ENCODE assay signal across 22 cellular contexts in genomic region chr7:113109718-113110117, GRCh38. TPM values are rescaled to one million over a fixed set of nuclear protein-coding genes. Genes with fewer than 3 reads are reported as not detected.
DNase-seq lines count a peak whose midpoint lies in the region; ATAC-seq, FAIRE-seq and TF ChIP-seq lines count a peak whose summit lies in the region.
"Had no signal": no experiment of that assay in that cellular context is flagged by ENCODE, and none has a peak within 500 bp of the region (broad histone marks: within the 10 kb centered on the region; RNA-seq: fewer than 3 reads in every experiment).

No MANE protein-coding gene starts in this region.

- no peak for FAIRE-seq in bronchial epithelial cell (lab: Jason Lieb, UNC)
- peak; percentile 29 for FAIRE-seq in keratinocyte (lab: Jason Lieb, UNC)
- FAIRE-seq: A204.1, GM19239, HTR-8/SVneo had no signal

- WGBS in smooth muscle cell (ENCODE audit: low lambda C conversion rate), result 59% methylated on average over 1 of the region's 1 CpG

- H3K27ac ChIP-seq in keratinocyte (ENCODE audit: control insufficient read depth, insufficient read depth, low read length), result no peak overlapping the region
- H3K27ac ChIP-seq in smooth muscle cell (ENCODE audit: low read depth), result peak overlapping the region; percentile 37
- H3K27ac ChIP-seq: C4-2B had no signal

- ATAC-seq in GM19455 (IDR thresholded peaks at IDR 0.05; ENCODE audit: unreplicated experiment), result no peak
- no peak for ATAC-seq in GM18502 (IDR thresholded peaks at IDR 0.05; ENCODE audit: poor library complexity, unreplicated experiment)
- ATAC-seq: HCT116 had no signal

- dilution Hi-C loops in keratinocyte (cut with MboI; ENCODE audit: extremely low pct_ligation_motif_present, low sequenced_read_pairs), result no loop called here

- no peaks in the 10 kb centered on the region for H3K9me1 ChIP-seq in keratinocyte (ENCODE audit: control insufficient read depth, extremely low read depth, insufficient read depth, low read length)

- H3K27me3 ChIP-seq in bronchial epithelial cell (ENCODE audit: control insufficient read depth, insufficient read depth, low read length), result no peaks in the 10 kb centered on the region
- no peaks in the 10 kb centered on the region for H3K27me3 ChIP-seq in keratinocyte (ENCODE audit: control insufficient read depth, extremely low read depth, insufficient read depth, low read length)
- no peaks in the 10 kb centered on the region for H3K27me3 ChIP-seq in smooth muscle cell (ENCODE audit: low read depth)

- no peaks in the 10 kb centered on the region for H4K20me1 ChIP-seq in keratinocyte (ENCODE audit: control insufficient read depth, extremely low read depth, insufficient read depth, low read length)
- no peaks in the 10 kb centered on the region for H4K20me1 ChIP-seq in smooth muscle cell (ENCODE audit: low read depth)

- H3K36me3 ChIP-seq in bronchial epithelial cell (ENCODE audit: control insufficient read depth, insufficient read depth, low read length), result peaks cover 2% of the 10 kb centered on the region
- H3K36me3 ChIP-seq in keratinocyte (ENCODE audit: control insufficient read depth in 2 of 2, extremely low read depth in 1 of 2, insufficient read depth in 2 of 2, low read length in 2 of 2), result peaks cover 0 to 1% of the 10 kb centered on the region in 2 experiments
- H3K36me3 ChIP-seq in smooth muscle cell (ENCODE audit: low read depth), result no peaks in the 10 kb centered on the region

- H3K4me3 ChIP-seq in bronchial epithelial cell (ENCODE audit: low read depth, low read length) (no peak overlapping the region), keratinocyte (ENCODE audit: control insufficient read depth in 2 of 3, extremely low read depth in 1 of 3, insufficient read depth in 2 of 3, low read depth in 1 of 3, low read length in 3 of 3) (no peak overlapping the region), smooth muscle cell (no peak overlapping the region)

- H3K4me2 ChIP-seq in keratinocyte (ENCODE audit: control insufficient read depth, extremely low read depth, insufficient read depth, low read depth, low read length) (no peak overlapping the region), smooth muscle cell (no peak overlapping the region)

- DNase-seq in bronchial epithelial cell (ENCODE audit: low read depth), result peak; percentile 47
- DNase-seq in keratinocyte (ENCODE audit: low read depth, low spot score), result no peak
- DNase-seq in smooth muscle cell (lab: John Stamatoyannopoulos, UW; ENCODE audit: unreplicated experiment), result no peak
- DNase-seq in T-helper 1 cell, result no peak
- DNase-seq: ACHN; AML-193; CD4-positive, alpha-beta T cell; DMS153; DMS79; GF-D8; GOT3; H7; HFFc6; IMR-90; KBM-7 had no signal

- H3K9me3 ChIP-seq in keratinocyte (ENCODE audit: control insufficient read depth, low read depth, low read length) (no peaks in the 10 kb centered on the region), smooth muscle cell (replicated peaks; ENCODE audit: low read depth) (no peaks in the 10 kb centered on the region)

- peak overlapping the region; percentile 23 for H2AFZ ChIP-seq in keratinocyte (ENCODE audit: control insufficient read depth, low read length)
- no peak overlapping the region for H2AFZ ChIP-seq in smooth muscle cell (ENCODE audit: low read depth)

- no peaks in the 10 kb centered on the region for H3F3A ChIP-seq in smooth muscle cell (ENCODE audit: low read depth)

- no peaks in the 10 kb centered on the region for H3K79me2 ChIP-seq in keratinocyte (ENCODE audit: control insufficient read depth, insufficient read depth, low read length)
- H3K79me2 ChIP-seq in smooth muscle cell (ENCODE audit: low read depth), result no peaks in the 10 kb centered on the region

- TF ChIP-seq CTCF in bronchial epithelial cell (IDR thresholded peaks at IDR 0.05; ENCODE audit: insufficient read depth, low read length, severe bottlenecking), result no peak
- no peak for TF ChIP-seq CTCF in keratinocyte (optimal IDR thresholded peaks at IDR 0.05 in 1 of 3, IDR thresholded peaks at IDR 0.05 in 1 of 3, conservative IDR thresholded peaks at IDR 0.05 in 1 of 3; ENCODE audit: extremely low read depth in 1 of 3, insufficient read depth in 2 of 3, low read length in 3 of 3)
- no peak for TF ChIP-seq CTCF in smooth muscle cell (IDR thresholded peaks at IDR 0.05; ENCODE audit: borderline replicate concordance, insufficient read depth, poor library complexity, severe bottlenecking)

- H3K4me1 ChIP-seq in keratinocyte (ENCODE audit: control insufficient read depth, extremely low read depth, insufficient read depth, low read length), result no peaks in the 10 kb centered on the region
- no peaks in the 10 kb centered on the region for H3K4me1 ChIP-seq in smooth muscle cell (ENCODE audit: low read depth)

- H3K9ac ChIP-seq in keratinocyte (ENCODE audit: control insufficient read depth, extremely low read depth, insufficient read depth, low read length) (no peak overlapping the region), smooth muscle cell (ENCODE audit: low read depth) (no peak overlapping the region)

RNA-seq across cellular contexts. Expression of gene SMIM30, which starts 8.6 kb away (rescaled TPM):
- total RNA-seq in bronchial epithelial cell, result 28.2 and 55.4 TPM in 2 replicates
- 57.5 to 94.5 TPM (median 77.5 TPM) in 3 replicates for polyA plus RNA-seq in keratinocyte
- polyA plus RNA-seq in keratinocyte (2011; ENCODE audit: low read depth), result 19.4 TPM
- 61.1 and 114 TPM in 2 replicates for polyA plus RNA-seq in keratinocyte (2011; cell fraction: cytosol; rRNA removed)
- polyA plus RNA-seq in keratinocyte (2011; cell fraction: nucleus; rRNA removed), result 21.9 and 23.3 TPM in 2 replicates
- polyA plus RNA-seq in keratinocyte (2012; ENCODE audit: low replicate concordance), result 37.0 and 55.9 TPM in 2 replicates
- polyA minus RNA-seq in keratinocyte, result 18.6 to 27.9 TPM (median 26.5 TPM) in 3 replicates
- 19.6 TPM for polyA minus RNA-seq in keratinocyte (2011; cell fraction: cytosol; rRNA and poly(A)+ RNA removed)
- polyA minus RNA-seq in keratinocyte (2011; cell fraction: nucleus; rRNA and poly(A)+ RNA removed), result 3.9 and 8.4 TPM in 2 replicates
- total RNA-seq in smooth muscle cell, result 107 and 118 TPM in 2 replicates
- polyA plus RNA-seq in smooth muscle cell, result 72.2 and 72.9 TPM in 2 replicates

RNA-seq across cellular contexts. Expression of gene GPR85, which starts 23.1 kb away (rescaled TPM):
- 0.26 and 0.77 TPM in 2 replicates for total RNA-seq in bronchial epithelial cell
- 1.6 to 2.0 TPM (median 2.0 TPM) in 3 replicates for polyA plus RNA-seq in keratinocyte
- polyA plus RNA-seq in keratinocyte (2011; ENCODE audit: low read depth), result 0.11 TPM
- 0.71 and 1.3 TPM in 2 replicates for polyA plus RNA-seq in keratinocyte (2011; cell fraction: cytosol; rRNA removed)
- 1.6 and 1.9 TPM in 2 replicates for polyA plus RNA-seq in keratinocyte (2011; cell fraction: nucleus; rRNA removed)
- 0.44 and 0.77 TPM in 2 replicates for polyA plus RNA-seq in keratinocyte (2012; ENCODE audit: low replicate concordance)
- polyA minus RNA-seq in keratinocyte, result 1.2 to 2.1 TPM (median 1.8 TPM) in 3 replicates
- not detected for polyA minus RNA-seq in keratinocyte (2011; cell fraction: cytosol; rRNA and poly(A)+ RNA removed)
- polyA minus RNA-seq in keratinocyte (2011; cell fraction: nucleus; rRNA and poly(A)+ RNA removed), result 0.84 and 1.9 TPM in 2 replicates
- total RNA-seq in smooth muscle cell, result 1.9 and 2.1 TPM in 2 replicates
- polyA plus RNA-seq in smooth muscle cell, result 0.04 and 0.93 TPM in 2 replicates
- total RNA-seq: CD4-positive, alpha-beta T cell had no signal
